27 cellular contexts compared by ENCODE assay signal in the genomic region with DNA sequence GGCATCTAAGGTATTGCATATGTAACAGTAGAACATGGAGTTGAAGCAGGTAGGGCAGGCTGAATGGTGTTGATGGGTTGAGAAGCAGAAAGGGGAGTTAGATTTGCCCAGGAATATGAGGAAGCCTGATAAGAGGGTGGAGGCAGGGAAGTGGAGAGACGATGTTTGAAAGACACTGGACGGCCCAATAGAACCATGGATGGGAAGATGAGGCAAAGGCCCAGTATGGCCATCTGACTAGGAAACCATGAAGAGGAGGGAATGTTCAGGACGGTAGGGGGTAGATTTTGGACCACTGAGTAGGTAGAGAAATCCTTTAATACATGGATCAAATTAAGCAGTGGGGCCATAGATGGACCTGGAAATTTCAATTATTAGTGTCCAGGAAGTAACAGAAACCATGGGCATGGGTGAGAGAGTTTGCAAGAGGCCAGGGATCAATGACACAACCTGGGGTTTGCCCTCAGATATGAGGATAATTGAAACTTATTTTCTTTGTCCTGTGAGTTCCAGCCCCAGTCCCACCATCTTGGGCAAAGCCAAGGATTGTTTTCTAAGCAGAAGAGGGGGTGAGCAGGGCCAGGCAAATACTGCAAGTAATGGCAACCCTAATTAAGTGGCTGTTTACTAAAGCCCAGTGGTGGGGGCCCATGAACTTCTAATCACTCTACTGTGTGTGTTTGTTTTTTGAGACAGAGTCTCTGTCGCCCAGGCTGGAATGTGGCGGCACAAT. TPM values are rescaled to one million over a fixed set of nuclear protein-coding genes. Genes with fewer than 3 reads are reported as not detected.
DNase-seq lines count a peak whose midpoint lies in the region; ATAC-seq and TF ChIP-seq lines count a peak whose summit lies in the region.
"Had no signal": no experiment of that assay in that cellular context is flagged by ENCODE, and none has a peak within 500 bp of the region (broad histone marks: within the 10 kb centered on the region; RNA-seq: fewer than 3 reads in every experiment).

No MANE protein-coding gene starts in this region.

- H3K4me3 ChIP-seq in coronary artery, result no peak overlapping the region
- H3K4me3 ChIP-seq: smooth muscle cell, uterus had no signal

- peaks cover 9% of the 10 kb centered on the region for H3K36me3 Mint-ChIP-seq in activated naive CD4-positive, alpha-beta T cell treated with anti-CD3 and anti-CD28 coated beads, Interleukin-2, amount 50 U/mL, for 24 hours
- peaks cover 7% of the 10 kb centered on the region for H3K36me3 Mint-ChIP-seq in IgD-negative memory B cell
- H3K36me3 Mint-ChIP-seq in progenitor cell of endocrine pancreas (ENCODE audit: insufficient read depth), result peaks cover 20% of the 10 kb centered on the region

- no peak for TF ChIP-seq CTCF in coronary artery (IDR thresholded peaks at IDR 0.05)
- TF ChIP-seq CTCF in progenitor cell of endocrine pancreas (IDR thresholded peaks at IDR 0.05; ENCODE audit: unreplicated experiment), result no peak

- peaks cover 8% of the 10 kb centered on the region for H3K4me1 Mint-ChIP-seq in activated naive CD4-positive, alpha-beta T cell treated with anti-CD3 and anti-CD28 coated beads, Interleukin-2, amount 50 U/mL, for 24 hours
- H3K4me1 Mint-ChIP-seq in IgD-negative memory B cell (peaks cover 0 to 5% (median 4%) of the 10 kb centered on the region in 3 donors), progenitor cell of endocrine pancreas (ENCODE audit: low read depth) (peaks cover 9% of the 10 kb centered on the region)

- no peak for ATAC-seq in GM21526 (IDR thresholded peaks at IDR 0.05; ENCODE audit: low FRiP score, unreplicated experiment)
- ATAC-seq in Right ventricle myocardium superior (ENCODE audit: poor library complexity), result no peak
- ATAC-seq: esophagus mucosa; PC-3; stimulated activated naive B cell treated with anti-CD40 and anti-IgM and Interleukin-4, amounts not matched to agents 10 μg/mL and 1 μg/mL and 100 μg/mL, for 72 hours; T-cell had no signal

- no peak overlapping the region for H3K27ac ChIP-seq in coronary artery
- H3K27ac ChIP-seq: C4-2B, uterus had no signal

- H3K4me3 Mint-ChIP-seq in activated naive CD4-positive, alpha-beta T cell treated with anti-CD3 and anti-CD28 coated beads, Interleukin-2, amount 50 U/mL, for 24 hours, result no peak overlapping the region
- H3K4me3 Mint-ChIP-seq in IgD-negative memory B cell (peak overlapping the region in 2 of 4 donors; percentile 12 to 18), progenitor cell of endocrine pancreas (ENCODE audit: low read depth) (peak overlapping the region; percentile 19)

- intact Hi-C loops in Right ventricle myocardium superior (cut with DNase I), result no loop called here

- H3K27me3 Mint-ChIP-seq in activated naive CD4-positive, alpha-beta T cell treated with anti-CD3 and anti-CD28 coated beads, Interleukin-2, amount 50 U/mL, for 24 hours, result no peaks in the 10 kb centered on the region
- H3K27me3 Mint-ChIP-seq in IgD-negative memory B cell (no peaks in the 10 kb centered on the region), progenitor cell of endocrine pancreas (no peaks in the 10 kb centered on the region)
- H3K27me3 Mint-ChIP-seq: stimulated activated naive B cell treated with anti-CD40 and anti-IgM and Interleukin-4, amounts not matched to agents 10 μg/mL and 1 μg/mL and 100 μg/mL, for 72 hours; T-cell had no signal

- DNase-seq in activated naive CD4-positive, alpha-beta T cell treated with Interleukin-2 at 50 U/mL for 16 hours, result no peak
- DNase-seq in coronary artery (ENCODE audit: low spot score) (peak; percentile 31), progenitor cell of endocrine pancreas (ENCODE audit: low spot score, unreplicated experiment) (no peak), NOMO-1 treated with dmso at 0.1 percent for 144 hours (lab: John Stamatoyannopoulos, UW; ENCODE audit: unreplicated experiment) (no peak), Right ventricle myocardium superior (no peak)
- DNase-seq: activated CD4-positive, alpha-beta T cell treated with anti-CD3 and anti-CD28 coated beads for 48 hours; activated CD8-positive, alpha-beta memory T cell treated with anti-CD3 and anti-CD28 coated beads, Interleukin-2, amount 50 U/mL, for 48 hours; activated gamma-delta T cell treated with Interleukin-2 at 50 U/mL for 16 hours; effector CD4-positive, alpha-beta T cell; GF-D8; NCI-H1092 treated with DMSO at 0.1 percent for 48 hours; NCI-H2029 treated with DMSO at 0.1 percent for 48 hours; NCI-H226; NCI-H82; nucleus accumbens; PC-3; SIG-M5; stimulated activated CD4-positive, alpha-beta T cell treated with anti-CD3 and anti-CD28 coated beads, Interleukin-2, amount 100 ng/mL, for 48 hours; stimulated activated naive B cell treated with anti-CD40 and anti-IgM and Interleukin-4, amounts not matched to agents 10 μg/mL and 1 μg/mL and 100 μg/mL, for 72 hours; T-cell had no signal

- H3K27ac Mint-ChIP-seq in activated naive CD4-positive, alpha-beta T cell treated with anti-CD3 and anti-CD28 coated beads, Interleukin-2, amount 50 U/mL, for 24 hours, result peak overlapping the region; percentile 23
- H3K27ac Mint-ChIP-seq in IgD-negative memory B cell, result peak overlapping the region; percentile 1 to 80 (median 5)
- peak overlapping the region; percentile 46 for H3K27ac Mint-ChIP-seq in progenitor cell of endocrine pancreas
- H3K27ac Mint-ChIP-seq: stimulated activated naive B cell treated with anti-CD40 and anti-IgM and Interleukin-4, amounts not matched to agents 10 μg/mL and 1 μg/mL and 100 μg/mL, for 72 hours had no signal

- H3K9me3 Mint-ChIP-seq in activated naive CD4-positive, alpha-beta T cell treated with anti-CD3 and anti-CD28 coated beads, Interleukin-2, amount 50 U/mL, for 24 hours, result no peaks in the 10 kb centered on the region
- H3K9me3 Mint-ChIP-seq in IgD-negative memory B cell, result peaks cover 0 to 2% (median 0%) of the 10 kb centered on the region in 3 donors
- no peaks in the 10 kb centered on the region for H3K9me3 Mint-ChIP-seq in progenitor cell of endocrine pancreas (ENCODE audit: low read depth)
- H3K9me3 Mint-ChIP-seq: stimulated activated naive B cell treated with anti-CD40 and anti-IgM and Interleukin-4, amounts not matched to agents 10 μg/mL and 1 μg/mL and 100 μg/mL, for 72 hours; T-cell had no signal

RNA-seq across cellular contexts. Expression of gene USP11, which starts 2.5 kb away (rescaled TPM):
- 68.6 TPM for polyA plus RNA-seq in IgD-negative memory B cell
- 267 and 277 TPM in 2 replicates for total RNA-seq in progenitor cell of endocrine pancreas
- total RNA-seq in Right ventricle myocardium superior, result 31.7 TPM

RNA-seq across cellular contexts. Expression of gene CDK16, which starts 11.8 kb away (rescaled TPM):
- polyA plus RNA-seq in IgD-negative memory B cell, result 16.8 TPM
- total RNA-seq in progenitor cell of endocrine pancreas (236 and 253 TPM in 2 replicates), Right ventricle myocardium superior (128 TPM)

RNA-seq across cellular contexts. Expression of gene UBA1, which starts 36.7 kb away (rescaled TPM):
- 190 TPM for polyA plus RNA-seq in IgD-negative memory B cell
- total RNA-seq in progenitor cell of endocrine pancreas (524 and 538 TPM in 2 replicates), Right ventricle myocardium superior (89.8 TPM)
